Comparison of ENCODE assay signal across 23 cellular contexts in the genomic region with DNA sequence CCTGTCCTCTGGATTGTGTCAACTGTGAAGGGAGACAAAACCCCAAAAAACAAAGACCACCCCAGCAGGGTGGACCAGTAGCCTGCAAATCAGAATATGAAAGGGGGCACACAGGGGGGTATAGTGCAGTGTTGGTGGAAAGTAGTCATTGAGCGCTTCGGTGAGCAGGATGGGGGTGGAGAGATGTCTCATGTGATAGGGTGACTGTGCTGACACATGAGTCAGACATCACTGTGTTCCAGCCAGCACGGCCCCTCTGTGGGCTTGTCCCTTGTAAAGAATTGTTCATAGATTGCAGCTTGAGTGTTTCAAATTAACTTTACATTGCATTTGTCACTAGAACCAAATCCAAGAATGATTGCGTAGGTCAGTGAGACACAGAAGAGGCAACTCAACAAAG. TPM values are rescaled to one million over a fixed set of nuclear protein-coding genes. Genes with fewer than 3 reads are reported as not detected.
A peak's percentile ranks its signal among the peaks of the same experiment; 100 is the strongest.
DNase-seq lines count a peak whose midpoint lies in the region; ATAC-seq and TF ChIP-seq lines count a peak whose summit lies in the region.
"Had no signal": no experiment of that assay in that cellular context is flagged by ENCODE, and none has a peak within 500 bp of the region (broad histone marks: within the 10 kb centered on the region; RNA-seq: fewer than 3 reads in every experiment).

No MANE protein-coding gene starts in this region.

- TF ChIP-seq CTCF in cardiac fibroblast (IDR thresholded peaks at IDR 0.05; ENCODE audit: low read depth, low read length), result no peak
- TF ChIP-seq CTCF in neural crest cell (conservative IDR thresholded peaks at IDR 0.05), result no peak

- no peaks in the 10 kb centered on the region for H3K4me1 Mint-ChIP-seq in neural crest cell
- H3K4me1 Mint-ChIP-seq: endodermal cell, neural progenitor cell had no signal

- H3K36me3 ChIP-seq in MG63, result peaks cover 75% of the 10 kb centered on the region
- H3K36me3 ChIP-seq: neural progenitor cell, right atrium auricular region had no signal

- no peaks in the 10 kb centered on the region for H3K27me3 ChIP-seq in MG63
- H3K27me3 ChIP-seq: BLaER1 treated with 17β-estradiol and CSF1 and Interleukin-3, amounts not matched to agents 10 nM and 100 nM; neural progenitor cell; right atrium auricular region had no signal

- H3K4me3 ChIP-seq in MG63 (no peak overlapping the region), cardiac fibroblast (replicated peaks in 1 of 2; ENCODE audit: low read depth in 2 of 2, low read length in 2 of 2) (no peak overlapping the region)
- H3K4me3 ChIP-seq: neural progenitor cell, right atrium auricular region had no signal

- H3K27me3 Mint-ChIP-seq in neural crest cell (ENCODE audit: low read depth), result no peaks in the 10 kb centered on the region

- H3K27ac Mint-ChIP-seq in neural crest cell (ENCODE audit: unreplicated experiment), result no peak overlapping the region
- H3K27ac Mint-ChIP-seq: endodermal cell, neural progenitor cell, WTC11 had no signal

- ATAC-seq in GM19395 (IDR thresholded peaks at IDR 0.05; ENCODE audit: unreplicated experiment) (no peak), GM18870 (IDR thresholded peaks at IDR 0.05; ENCODE audit: unreplicated experiment) (no peak)
- ATAC-seq: WTC11 had no signal

- H3K9me3 Mint-ChIP-seq in neural crest cell, result peaks cover 22% of the 10 kb centered on the region
- H3K9me3 Mint-ChIP-seq: WTC11 had no signal

- peak overlapping the region; percentile 23 for H3K4me3 Mint-ChIP-seq in neural crest cell
- H3K4me3 Mint-ChIP-seq: endodermal cell, immature natural killer cell, neural progenitor cell, WTC11 had no signal

- H3K9me3 ChIP-seq in MG63, result peaks cover 57% of the 10 kb centered on the region
- H3K9me3 ChIP-seq: right atrium auricular region had no signal

- peak; percentile 51 for DNase-seq in EH (ENCODE audit: low read depth)
- DNase-seq in MG63, result peak; percentile 30
- DNase-seq in cardiac fibroblast (ENCODE audit: low read depth in 2 of 2), result peak; percentile 44 to 77
- no peak for DNase-seq in neural crest cell (ENCODE audit: low read depth, low spot score)
- DNase-seq in HCEC 1CT, result no peak
- DNase-seq: activated CD8-positive, alpha-beta memory T cell treated with anti-CD3 and anti-CD28 coated beads, Interleukin-2, amount 50 U/mL, for 48 hours; activated naive CD4-positive, alpha-beta T cell treated with anti-CD3 and anti-CD28 coated beads, Interleukin-2, amount 50 U/mL, for 16 hours; central memory CD4-positive, alpha-beta T cell; DND-41; endodermal cell; glutamatergic neuron; GOT3; immature natural killer cell; mesenchymal stem cell; NCI-H187; NCI-H524 treated with DMSO at 0.1 percent for 48 hours had no signal

- peaks cover 64% of the 10 kb centered on the region for H3K36me3 Mint-ChIP-seq in neural crest cell (ENCODE audit: low read depth)

RNA-seq across cellular contexts. Expression of a gene that starts 7.4 kb away (rescaled TPM):
- total RNA-seq in MG63 (2014; rRNA removed; shearing (Covaris generic); ENCODE audit: low replicate concordance), result 13.6 and 20.9 TPM in 2 replicates
- total RNA-seq in neural crest cell, result 19.7 and 22.2 TPM in 2 replicates

RNA-seq across cellular contexts. Expression of a gene that starts 23.2 kb away (rescaled TPM):
- not detected in 2 replicates for total RNA-seq in MG63 (2014; rRNA removed; shearing (Covaris generic); ENCODE audit: low replicate concordance)
- total RNA-seq in neural crest cell, result 8.8 and 9.8 TPM in 2 replicates
- total RNA-seq: MCF 10A had no signal

RNA-seq across cellular contexts. Expression of a gene that starts 27.1 kb away (rescaled TPM):
- total RNA-seq in MG63 (2014; rRNA removed; shearing (Covaris generic); ENCODE audit: low replicate concordance), result 0.40 and 0.64 TPM in 2 replicates
- 6.0 and 6.6 TPM in 2 replicates for total RNA-seq in neural crest cell
- total RNA-seq: MCF 10A had no signal

RNA-seq across cellular contexts. Expression of a gene that starts 54.7 kb away (rescaled TPM):
- total RNA-seq in MG63 (2014; rRNA removed; shearing (Covaris generic); ENCODE audit: low replicate concordance), result 5.7 and 21.8 TPM in 2 replicates
- total RNA-seq in neural crest cell, result 3.9 and 5.7 TPM in 2 replicates

Comparison
In these comparisons a context has a peak if more than half of its experiments do, and no peak if none do; other contexts are left out.
1. DNase-seq: peak in EH (single experiment), MG63 (single experiment) and cardiac fibroblast (2 of 2); none in neural crest cell (single experiment) and HCEC 1CT (single experiment).